Comparison of ENCODE assay signal across 8 cellular contexts in genomic region chr19:38263696-38264485, GRCh38. TPM values are rescaled to one million over a fixed set of nuclear protein-coding genes. Genes with fewer than 3 reads are reported as not detected.
A peak's percentile ranks its signal among the peaks of the same experiment; 100 is the strongest.
DNase-seq lines count a peak whose midpoint lies in the region; ATAC-seq and TF ChIP-seq lines count a peak whose summit lies in the region.

No MANE protein-coding gene starts in this region.

- H3K4me1 ChIP-seq in HUES6 (ENCODE audit: control insufficient read depth, insufficient read depth, low read length): peaks cover 47% of the 10 kb centered on the region
- peaks cover 7 to 33% of the 10 kb centered on the region in 2 donors for H3K4me1 ChIP-seq in ascending aorta
- H3K4me1 ChIP-seq in iPS-18a (ENCODE audit: control insufficient read depth, low read depth, low read length): peaks cover 33% of the 10 kb centered on the region
- peaks cover 23% of the 10 kb centered on the region for H3K4me1 ChIP-seq in smooth muscle cell (ENCODE audit: low read depth)
- H3K4me1 ChIP-seq in BE2C: no peaks in the 10 kb centered on the region

- in situ Hi-C loops in G401 (cut with HindIII; ENCODE audit: low sequenced_read_pairs): no loop called here

- H3K4me2 ChIP-seq in smooth muscle cell: peak overlapping the region; percentile 91

- H3K36me3 ChIP-seq in HUES6 (ENCODE audit: control insufficient read depth, insufficient read depth, low read length) (no peaks in the 10 kb centered on the region), ascending aorta (no peaks in the 10 kb centered on the region), iPS-18a (ENCODE audit: control insufficient read depth, low read depth, low read length) (no peaks in the 10 kb centered on the region), smooth muscle cell (ENCODE audit: low read depth) (no peaks in the 10 kb centered on the region), BE2C (no peaks in the 10 kb centered on the region)

- WGBS in smooth muscle cell (ENCODE audit: low lambda C conversion rate): 10% methylated on average over 13 of the region's 33 CpGs

- H3K9ac ChIP-seq in HUES6 (ENCODE audit: low read length): peak overlapping the region; percentile 23
- H3K9ac ChIP-seq in iPS-18a (ENCODE audit: low read length): peak overlapping the region; percentile 91
- no peak overlapping the region for H3K9ac ChIP-seq in smooth muscle cell (ENCODE audit: low read depth)

- H3K79me2 ChIP-seq in smooth muscle cell (ENCODE audit: low read depth): peaks cover 17% of the 10 kb centered on the region

- H4K20me1 ChIP-seq in smooth muscle cell (ENCODE audit: low read depth): peaks cover 26% of the 10 kb centered on the region

- peak overlapping the region; percentile 91 for H3K4me3 ChIP-seq in HUES6 (ENCODE audit: low read depth, low read length)
- H3K4me3 ChIP-seq in ascending aorta: peak overlapping the region; percentile 65 to 76
- peak overlapping the region; percentile 83 for H3K4me3 ChIP-seq in iPS-18a (ENCODE audit: low read length)
- H3K4me3 ChIP-seq in smooth muscle cell: peak overlapping the region; percentile 70
- H3K4me3 ChIP-seq in BE2C (ENCODE audit: low read depth, low read length): no peak overlapping the region

- no peak for ATAC-seq in GM18873 (IDR thresholded peaks at IDR 0.05; ENCODE audit: low FRiP score, unreplicated experiment)

- H3K27me3 ChIP-seq in HUES6 (ENCODE audit: control insufficient read depth, insufficient read depth, low read length) (no peaks in the 10 kb centered on the region), ascending aorta (no peaks in the 10 kb centered on the region), iPS-18a (ENCODE audit: control insufficient read depth, insufficient read depth, low read length) (no peaks in the 10 kb centered on the region), smooth muscle cell (ENCODE audit: low read depth) (no peaks in the 10 kb centered on the region), BE2C (no peaks in the 10 kb centered on the region)

- DNase-seq in G401 (ENCODE audit: low spot score) (peak; percentile 86), SW480 (ENCODE audit: low spot score) (peak; percentile 99), ascending aorta (ENCODE audit: low spot score in 2 of 2) (peak; percentile 42 to 89), smooth muscle cell (lab: John Stamatoyannopoulos, UW; ENCODE audit: unreplicated experiment) (no peak), BE2C (no peak)

- peaks cover 17% of the 10 kb centered on the region for H3F3A ChIP-seq in smooth muscle cell (ENCODE audit: low read depth)

- intact Hi-C loops in ascending aorta (cut with DNase I): loop anchor here (1.0 to 2.0 kb wide), 3 partner anchors 8 to 53 kb away; partner anchors contain the start of gene PPP1R14A

- H2AFZ ChIP-seq in smooth muscle cell (ENCODE audit: low read depth): peak overlapping the region; percentile 51

- no peaks in the 10 kb centered on the region for H3K9me3 ChIP-seq in HUES6 (ENCODE audit: control insufficient read depth, insufficient read depth, low read depth, low read length)
- no peaks in the 10 kb centered on the region for H3K9me3 ChIP-seq in ascending aorta
- H3K9me3 ChIP-seq in iPS-18a (ENCODE audit: control insufficient read depth, low read depth, low read length): no peaks in the 10 kb centered on the region
- no peaks in the 10 kb centered on the region for H3K9me3 ChIP-seq in smooth muscle cell (replicated peaks; ENCODE audit: low read depth)
- H3K9me3 ChIP-seq in BE2C: no peaks in the 10 kb centered on the region

- H3K27ac ChIP-seq in HUES6 (ENCODE audit: low read depth, low read length) (peak overlapping the region; percentile 38; the same call in 1 of the 2 replicates), ascending aorta (peak overlapping the region; percentile 98), iPS-18a (ENCODE audit: low read length) (peak overlapping the region; percentile 72), smooth muscle cell (ENCODE audit: low read depth) (peak overlapping the region; percentile 69)

- TF ChIP-seq CTCF in ascending aorta (IDR thresholded peaks at IDR 0.05) (no peak), smooth muscle cell (IDR thresholded peaks at IDR 0.05; ENCODE audit: borderline replicate concordance, insufficient read depth, poor library complexity, severe bottlenecking) (no peak), BE2C (IDR thresholded peaks at IDR 0.05; ENCODE audit: low read depth, low read length) (no peak)

RNA-seq across cellular contexts. Expression of gene SPINT2, which starts 0.5 kb away (rescaled TPM):
- 240 and 383 TPM in 2 replicates for total RNA-seq in G401 (2014; rRNA removed; shearing (Covaris generic))
- total RNA-seq in ascending aorta (193 TPM), smooth muscle cell (153 and 157 TPM in 2 replicates)
- 201 and 453 TPM in 2 replicates for polyA plus RNA-seq in smooth muscle cell
- polyA plus RNA-seq in BE2C (2012; ENCODE audit: insufficient read depth, insufficient read length, low read depth): 0.76 TPM

RNA-seq across cellular contexts. Expression of gene PPP1R14A, which starts 7.7 kb away (rescaled TPM):
- 31.7 and 68.9 TPM in 2 replicates for total RNA-seq in G401 (2014; rRNA removed; shearing (Covaris generic))
- total RNA-seq in ascending aorta (1,072 TPM), smooth muscle cell (4.0 and 8.1 TPM in 2 replicates)
- 88.4 and 89.7 TPM in 2 replicates for polyA plus RNA-seq in smooth muscle cell
- polyA plus RNA-seq in BE2C (2012; ENCODE audit: insufficient read depth, insufficient read length, low read depth): 11.5 TPM

RNA-seq across cellular contexts. Expression of gene DPF1, which starts 39.9 kb away (rescaled TPM):
- total RNA-seq in G401 (2014; rRNA removed; shearing (Covaris generic)): 1.9 and 7.0 TPM in 2 replicates
- total RNA-seq in ascending aorta (not detected), smooth muscle cell (0.27 TPM in 1 of 2 replicates, not detected in the other)
- 2.4 and 3.1 TPM in 2 replicates for polyA plus RNA-seq in smooth muscle cell
- 21.2 TPM for polyA plus RNA-seq in BE2C (2012; ENCODE audit: insufficient read depth, insufficient read length, low read depth)

RNA-seq across cellular contexts. Expression of gene C19orf33, which starts 40.2 kb away (rescaled TPM):
- not detected in 2 replicates for total RNA-seq in G401 (2014; rRNA removed; shearing (Covaris generic))
- total RNA-seq in ascending aorta (not detected), smooth muscle cell (97.5 and 136 TPM in 2 replicates)
- polyA plus RNA-seq in smooth muscle cell: 22.1 and 96.5 TPM in 2 replicates
- polyA plus RNA-seq in BE2C (2012; ENCODE audit: insufficient read depth, insufficient read length, low read depth): 0.91 TPM

RNA-seq across cellular contexts. Expression of gene YIF1B, which starts 51.9 kb away (rescaled TPM):
- total RNA-seq in G401 (2014; rRNA removed; shearing (Covaris generic)): 114 TPM in 2 replicates
- total RNA-seq in ascending aorta (24.7 TPM), smooth muscle cell (80.1 and 87.5 TPM in 2 replicates)
- 185 and 216 TPM in 2 replicates for polyA plus RNA-seq in smooth muscle cell
- 104 TPM for polyA plus RNA-seq in BE2C (2012; ENCODE audit: insufficient read depth, insufficient read length, low read depth)

Comparison
In these comparisons a context has a peak if more than half of its experiments do, and no peak if none do; other contexts are left out.
1. DNase-seq: peak in G401 (single experiment), SW480 (single experiment) and ascending aorta (2 of 2); none in smooth muscle cell (single experiment) and BE2C (single experiment).
2. H3K27ac ChIP-seq: peak in every context shown above with its lines; median percentile 98 in ascending aorta; 72 in iPS-18a; 69 in smooth muscle cell; 38 in HUES6.
3. RNA of gene PPP1R14A, which starts 7.7 kb away (total RNA-seq): 1,072 TPM in ascending aorta (single experiment); 31.7 to 68.9 TPM in G401 and 4.0 to 8.1 TPM in smooth muscle cell; every median in the first group is over 10 times any median in the second.